8 cellular contexts compared by ENCODE assay signal in genomic region chr2:225464346-225465025, GRCh38.
DNase-seq lines count a peak whose midpoint lies in the region; ATAC-seq and TF ChIP-seq lines count a peak whose summit lies in the region.

No MANE protein-coding gene starts in this region.

- peak overlapping the region; percentile 86 for H3K4me3 Mint-ChIP-seq in CD4-positive, alpha-beta T cell
- H3K4me3 Mint-ChIP-seq in central memory CD8-positive, alpha-beta T cell: peak overlapping the region; percentile 79
- H3K4me3 Mint-ChIP-seq in GM23338: no peak overlapping the region

- no peaks in the 10 kb centered on the region for H3K27me3 Mint-ChIP-seq in CD4-positive, alpha-beta T cell
- peaks cover 20% of the 10 kb centered on the region for H3K27me3 Mint-ChIP-seq in central memory CD8-positive, alpha-beta T cell
- H3K27me3 Mint-ChIP-seq in GM23338 (ENCODE audit: insufficient read depth, low read depth, poor library complexity): no peaks in the 10 kb centered on the region

- H3K9me3 ChIP-seq in CD4-positive, alpha-beta T cell (ENCODE audit: control insufficient read depth, low read length): no peaks in the 10 kb centered on the region
- H3K9me3 ChIP-seq in vagina: no peaks in the 10 kb centered on the region

- no peaks in the 10 kb centered on the region for H3F3A ChIP-seq in GM23338 (replicated peaks; ENCODE audit: low read depth)

- peak overlapping the region; percentile 65 for H3K27ac Mint-ChIP-seq in CD4-positive, alpha-beta T cell
- H3K27ac Mint-ChIP-seq in central memory CD8-positive, alpha-beta T cell (ENCODE audit: low read depth): peak overlapping the region; percentile 91
- no peak overlapping the region for H3K27ac Mint-ChIP-seq in GM23338

- peak; percentile 59 for ATAC-seq in CD4-positive, alpha-beta T cell (ENCODE audit: poor library complexity)
- peak; percentile 82 for ATAC-seq in GM19452 (IDR thresholded peaks at IDR 0.05; ENCODE audit: unreplicated experiment)
- ATAC-seq in HG03469 (IDR thresholded peaks at IDR 0.05; ENCODE audit: unreplicated experiment): peak; percentile 86
- ATAC-seq in central memory CD8-positive, alpha-beta T cell (replicated peaks; ENCODE audit: extremely low read depth, poor library complexity, severe bottlenecking): peak; percentile 70
- no peak for ATAC-seq in GM23338

- H3K4me1 ChIP-seq in vagina (no peaks in the 10 kb centered on the region), GM23338 (ENCODE audit: insufficient read depth) (peaks cover 19% of the 10 kb centered on the region)

- no peaks in the 10 kb centered on the region for H3K36me3 ChIP-seq in vagina
- no peaks in the 10 kb centered on the region for H3K36me3 ChIP-seq in GM23338 (ENCODE audit: insufficient read depth)

- POLR2A ChIA-PET in CD4-positive, alpha-beta T cell (lab: Charles Lee): no interaction called here

- DNase-seq in CD4-positive, alpha-beta T cell: no peak
- no peak for DNase-seq in central memory CD8-positive, alpha-beta T cell (ENCODE audit: low spot score in 2 of 2)
- DNase-seq in vagina (ENCODE audit: extremely low spot score in 2 of 2) (no peak), NAMALWA (ENCODE audit: low spot score) (no peak), T-helper 9 cell (no peak), GM23338 (ENCODE audit: low spot score) (no peak)

- H2AFZ ChIP-seq in GM23338: no peak overlapping the region

- CTCF ChIA-PET in CD4-positive, alpha-beta T cell (lab: Charles Lee): interaction anchor here (0.6 kb wide), 1 partner anchor 28 kb away, joined by 3 read pairs; no protein-coding TSS in a partner anchor

- no peaks in the 10 kb centered on the region for H3K36me3 Mint-ChIP-seq in CD4-positive, alpha-beta T cell (ENCODE audit: low read depth)
- H3K36me3 Mint-ChIP-seq in central memory CD8-positive, alpha-beta T cell (ENCODE audit: insufficient read depth): peaks cover 5% of the 10 kb centered on the region
- peaks cover 9% of the 10 kb centered on the region; the same call in 2 of the 3 replicates for H3K36me3 Mint-ChIP-seq in GM23338 (ENCODE audit: low read depth)

- H3K4me2 ChIP-seq in GM23338: no peak overlapping the region

- H3K79me2 ChIP-seq in GM23338 (replicated peaks; ENCODE audit: insufficient read depth): no peaks in the 10 kb centered on the region

- no peak overlapping the region for H3K27ac ChIP-seq in CD4-positive, alpha-beta T cell (ENCODE audit: low read depth, low read length)
- no peak overlapping the region for H3K27ac ChIP-seq in vagina
- no peak overlapping the region for H3K27ac ChIP-seq in GM23338 (ENCODE audit: low read depth)

- peak overlapping the region in 1 of 2 donors; percentile 7 for H3K4me3 ChIP-seq in vagina
- H3K4me3 ChIP-seq in GM23338: no peak overlapping the region

- H3K4me1 Mint-ChIP-seq in CD4-positive, alpha-beta T cell (ENCODE audit: low read depth): peaks cover 25% of the 10 kb centered on the region
- H3K4me1 Mint-ChIP-seq in central memory CD8-positive, alpha-beta T cell: peaks cover 20% of the 10 kb centered on the region
- H3K4me1 Mint-ChIP-seq in GM23338: peaks cover 32% of the 10 kb centered on the region

- peaks cover 15% of the 10 kb centered on the region; the same call in 1 of the 2 replicates for H3K9me2 ChIP-seq in GM23338 (ENCODE audit: insufficient read depth)

- TF ChIP-seq POLR2A in vagina (IDR thresholded peaks at IDR 0.05): no peak

- intact Hi-C loops in CD4-positive, alpha-beta T cell (cut with DNase I, micrococcal nuclease): no loop called here
- intact Hi-C loops in vagina (cut with DNase I): no loop called here

- no peaks in the 10 kb centered on the region for H4K20me1 ChIP-seq in GM23338 (replicated peaks; ENCODE audit: insufficient read depth)

- TF ChIP-seq CTCF in CD4-positive, alpha-beta T cell (IDR thresholded peaks at IDR 0.05): no peak
- TF ChIP-seq CTCF in vagina (IDR thresholded peaks at IDR 0.05) (no peak), GM23338 (conservative IDR thresholded peaks at IDR 0.05; ENCODE audit: low read depth in 2 of 2) (no peak)

- no peaks in the 10 kb centered on the region for H3K27me3 ChIP-seq in CD4-positive, alpha-beta T cell (ENCODE audit: control insufficient read depth, insufficient read depth, low read length)
- H3K27me3 ChIP-seq in vagina (no peaks in the 10 kb centered on the region), GM23338 (ENCODE audit: insufficient read depth) (no peaks in the 10 kb centered on the region; the same call in 1 of the 2 replicates)

- no peaks in the 10 kb centered on the region for H3K9me3 Mint-ChIP-seq in CD4-positive, alpha-beta T cell
- H3K9me3 Mint-ChIP-seq in central memory CD8-positive, alpha-beta T cell: no peaks in the 10 kb centered on the region
- peaks cover 8% of the 10 kb centered on the region; the same call in 2 of the 3 replicates for H3K9me3 Mint-ChIP-seq in GM23338

TF ChIP-seq in GM23338, 12 proteins besides CTCF, POLR2A, EP300 and RAD21 (continues in another document):
- no peak for TF ChIP-seq EZH2 (IDR thresholded peaks at IDR 0.05; ENCODE audit: low read depth, unreplicated experiment)
- TF ChIP-seq ZNF462 (CRISPR knock-in tag; IDR thresholded peaks at IDR 0.05): no peak
- no peak for TF ChIP-seq NANOG (IDR thresholded peaks at IDR 0.05; ENCODE audit: borderline replicate concordance)
- TF ChIP-seq JUNB (IDR thresholded peaks at IDR 0.05; ENCODE audit: unreplicated experiment): no peak
- no peak for TF ChIP-seq STAT1 (IDR thresholded peaks at IDR 0.05; ENCODE audit: unreplicated experiment)
- TF ChIP-seq ZNF331 (CRISPR knock-in tag; IDR thresholded peaks at IDR 0.05; ENCODE audit: low read depth): no peak
- no peak for TF ChIP-seq ZNF114 (CRISPR knock-in tag; IDR thresholded peaks at IDR 0.05)
- TF ChIP-seq CREB1 (CRISPR knock-in tag; IDR thresholded peaks at IDR 0.05; ENCODE audit: low read depth): no peak
- no peak for TF ChIP-seq EZH2phosphoT487 (IDR thresholded peaks at IDR 0.05; ENCODE audit: unreplicated experiment)
- TF ChIP-seq ETS1 (IDR thresholded peaks at IDR 0.05): no peak
